Comparison of ENCODE assay signal across 27 cellular contexts in the genomic region with DNA sequence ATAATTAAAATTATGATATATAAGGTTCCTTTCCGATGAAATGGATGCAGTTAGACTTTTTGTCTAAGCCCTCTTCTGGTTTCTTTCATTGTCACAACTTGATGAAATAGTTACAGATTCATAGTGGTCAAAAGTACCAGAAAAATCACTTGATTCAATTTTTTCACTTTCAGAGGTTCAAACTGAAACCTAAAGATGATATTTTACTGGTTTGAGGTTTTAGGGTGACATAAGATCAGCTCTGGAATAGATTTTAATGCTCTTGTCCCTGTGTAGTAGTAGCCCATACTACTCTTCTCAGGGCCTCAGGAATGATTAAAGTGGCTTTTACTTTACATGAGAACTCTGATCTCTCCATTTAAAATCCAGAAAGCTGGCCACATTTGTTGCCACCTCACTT.
"Had no signal": no experiment of that assay in that cellular context is flagged by ENCODE, and none has a peak within 500 bp of the region (broad histone marks: within the 10 kb centered on the region; RNA-seq: fewer than 3 reads in every experiment).

No MANE protein-coding gene starts in this region.

- H3K27me3 Mint-ChIP-seq: progenitor cell of endocrine pancreas; stimulated activated naive B cell treated with anti-CD40 and anti-IgM and Interleukin-4, amounts not matched to agents 10 μg/mL and 1 μg/mL and 100 μg/mL, for 72 hours; stimulated activated naive CD8-positive, alpha-beta T cell treated with anti-CD3 and anti-CD28 coated beads, Interleukin-15, Interleukin-2, amounts not matched to agents 100 ng/mL and 50 ng/mL, for 24 hours had no signal

- H3K4me3 ChIP-seq: neural progenitor cell, ovary, psoas muscle, right lobe of liver, sigmoid colon, stomach, thoracic aorta, thyroid gland, tibial nerve, upper lobe of left lung, vagina had no signal

- ATAC-seq: psoas muscle; right cardiac atrium; right lobe of liver; stimulated activated effector memory CD8-positive, alpha-beta T cell treated with anti-CD3 and anti-CD28 coated beads, Interleukin-12 subunit alpha, Interleukin-12 subunit beta, amount 100 ng/mL, for 72 hours; stimulated activated naive B cell treated with anti-CD40 and anti-IgM and Interleukin-4, amounts not matched to agents 10 μg/mL and 1 μg/mL and 100 μg/mL, for 72 hours had no signal

- H3K79me2 ChIP-seq: parathyroid adenoma had no signal

- H3K36me3 Mint-ChIP-seq: neural progenitor cell; stimulated activated effector memory CD8-positive, alpha-beta T cell treated with anti-CD3 and anti-CD28 coated beads, Interleukin-12 subunit alpha, Interleukin-12 subunit beta, amount 100 ng/mL, for 72 hours; stimulated activated naive B cell treated with anti-CD40 and anti-IgM and Interleukin-4, amounts not matched to agents 10 μg/mL and 1 μg/mL and 100 μg/mL, for 72 hours had no signal

- H3K9me3 ChIP-seq: ovary, psoas muscle, right lobe of liver, sigmoid colon, thoracic aorta, thyroid gland, tibial nerve, upper lobe of left lung, vagina had no signal

- H3K27me3 ChIP-seq: neural progenitor cell, ovary, right lobe of liver, sigmoid colon, stomach, thyroid gland, tibial nerve, upper lobe of left lung, vagina had no signal

- H3K4me2 ChIP-seq: neural progenitor cell had no signal

- H3K27ac Mint-ChIP-seq: neural progenitor cell; progenitor cell of endocrine pancreas; stimulated activated effector memory CD8-positive, alpha-beta T cell treated with anti-CD3 and anti-CD28 coated beads, Interleukin-12 subunit alpha, Interleukin-12 subunit beta, amount 100 ng/mL, for 72 hours; stimulated activated naive B cell treated with anti-CD40 and anti-IgM and Interleukin-4, amounts not matched to agents 10 μg/mL and 1 μg/mL and 100 μg/mL, for 72 hours; stimulated activated naive CD8-positive, alpha-beta T cell treated with anti-CD3 and anti-CD28 coated beads, Interleukin-15, Interleukin-2, amounts not matched to agents 100 ng/mL and 50 ng/mL, for 24 hours had no signal

- H3K4me1 Mint-ChIP-seq: nephron; neural progenitor cell; stimulated activated effector memory CD8-positive, alpha-beta T cell treated with anti-CD3 and anti-CD28 coated beads, Interleukin-12 subunit alpha, Interleukin-12 subunit beta, amount 100 ng/mL, for 72 hours; stimulated activated naive B cell treated with anti-CD40 and anti-IgM and Interleukin-4, amounts not matched to agents 10 μg/mL and 1 μg/mL and 100 μg/mL, for 72 hours had no signal

- H3K4me1 ChIP-seq: neural progenitor cell, parathyroid adenoma, psoas muscle, right lobe of liver, sigmoid colon, stomach, thyroid gland, tibial nerve, upper lobe of left lung, vagina had no signal

- H3K9ac ChIP-seq: neural progenitor cell, parathyroid adenoma had no signal

- H3K27ac ChIP-seq: neural progenitor cell, ovary, parathyroid adenoma, psoas muscle, right lobe of liver, sigmoid colon, stomach, thoracic aorta, thyroid gland, tibial nerve, upper lobe of left lung, vagina had no signal

- H3K4me3 Mint-ChIP-seq: nephron; neural progenitor cell; stimulated activated effector memory CD8-positive, alpha-beta T cell treated with anti-CD3 and anti-CD28 coated beads, Interleukin-12 subunit alpha, Interleukin-12 subunit beta, amount 100 ng/mL, for 72 hours; stimulated activated naive B cell treated with anti-CD40 and anti-IgM and Interleukin-4, amounts not matched to agents 10 μg/mL and 1 μg/mL and 100 μg/mL, for 72 hours; stimulated activated naive CD8-positive, alpha-beta T cell treated with anti-CD3 and anti-CD28 coated beads, Interleukin-15, Interleukin-2, amounts not matched to agents 100 ng/mL and 50 ng/mL, for 24 hours had no signal

- FAIRE-seq: small intestine, urothelium cell line had no signal

- H3K36me3 ChIP-seq: neural progenitor cell, ovary, right lobe of liver, sigmoid colon, stomach, thoracic aorta, thyroid gland, tibial nerve, upper lobe of left lung, vagina had no signal

- DNase-seq: occipital lobe; ovary; psoas muscle; right cardiac atrium; right lobe of liver; sigmoid colon; small intestine; stimulated activated CD4-positive, alpha-beta T cell treated with anti-CD3 and anti-CD28 coated beads, Interleukin-15, amount 100 ng/mL, for 24 hours; stimulated activated CD4-positive, alpha-beta T cell treated with anti-CD3 and anti-CD28 coated beads, Interleukin-2, amount 100 ng/mL, for 24 hours; stimulated activated CD4-positive, alpha-beta T cell treated with anti-CD3 and anti-CD28 coated beads, Interleukin-2, amount 100 ng/mL, for 48 hours; stimulated activated CD4-positive, alpha-beta T cell treated with anti-CD3 and anti-CD28 coated beads, Interleukin-4, amount 100 ng/mL, for 24 hours; stimulated activated naive B cell treated with anti-CD40 and anti-IgM and Interleukin-4, amounts not matched to agents 10 μg/mL and 1 μg/mL and 100 μg/mL, for 72 hours; stimulated activated naive CD4-positive, alpha-beta T cell treated with Interleukin-2 at 50 U/mL for 16 hours; stomach; thyroid gland; trophoblast cell; upper lobe of left lung had no signal

- H3K9me3 Mint-ChIP-seq: nephron, neural progenitor cell had no signal

- H2AFZ ChIP-seq: neural progenitor cell, parathyroid adenoma had no signal
